Comparison of ENCODE assay signal across 17 cellular contexts in genomic region chr2:168673265-168674222, GRCh38.
"Had no signal": no experiment of that assay in that cellular context is flagged by ENCODE, and none has a peak within 500 bp of the region (broad histone marks: within the 10 kb centered on the region; RNA-seq: fewer than 3 reads in every experiment).

No MANE protein-coding gene starts in this region.

- ATAC-seq: activated CD4-positive, CD25-positive, alpha-beta regulatory T cell treated with anti-CD3 and anti-CD28 coated beads, Interleukin-2, amount 50 U/mL, for 24 hours; activated naive CD8-positive, alpha-beta T cell treated with anti-CD3 and anti-CD28 coated beads, Interleukin-2, amount 50 U/mL, for 24 hours; body of pancreas; foreskin keratinocyte; left lobe of liver; naive thymus-derived CD4-positive, alpha-beta T cell; stimulated activated memory B cell treated with anti-CD40 and anti-IgM and Interleukin-4, amounts not matched to agents 10 μg/mL and 1 μg/mL and 100 μg/mL, for 72 hours had no signal

- FAIRE-seq: colon had no signal

- DNase-seq: activated CD4-positive, alpha-beta memory T cell treated with anti-CD3 and anti-CD28 coated beads, Interleukin-2, amount 10 ng/mL, durations not matched to agents 7 days and 5 days; activated CD4-positive, alpha-beta T cell treated with anti-CD3 and anti-CD28 coated beads, Interleukin-2, amount 10 ng/mL, durations not matched to agents 24 days and 14 days; activated gamma-delta T cell; activated naive CD4-positive, alpha-beta T cell treated with anti-CD3 and anti-CD28 coated beads, Interleukin-2, amount 50 U/mL, for 16 hours; activated naive CD8-positive, alpha-beta T cell treated with anti-CD3 and anti-CD28 coated beads, Interleukin-2, amount 50 U/mL, for 24 hours; anterior cingulate cortex; body of pancreas; effector memory CD4-positive, alpha-beta T cell; foreskin keratinocyte; naive thymus-derived CD4-positive, alpha-beta T cell; sigmoid colon; stimulated activated CD4-positive, alpha-beta T cell treated with anti-CD3 and anti-CD28 coated beads, Interleukin-15, amount 100 ng/mL, for 24 hours; stomach had no signal
